In genomic region chr4:7034262-7035081, GRCh38 we compare ENCODE assay signal across 10 cellular contexts. TPM values are rescaled to one million over a fixed set of nuclear protein-coding genes. Genes with fewer than 3 reads are reported as not detected.
DNase-seq lines count a peak whose midpoint lies in the region; ATAC-seq and TF ChIP-seq lines count a peak whose summit lies in the region.
"Had no signal": no experiment of that assay in that cellular context is flagged by ENCODE, and none has a peak within 500 bp of the region (broad histone marks: within the 10 kb centered on the region; RNA-seq: fewer than 3 reads in every experiment).

No MANE protein-coding gene starts in this region.

- no peaks in the 10 kb centered on the region for H3K27me3 ChIP-seq in neural progenitor cell

- no peaks in the 10 kb centered on the region for H3K9me3 ChIP-seq in neural progenitor cell (ENCODE audit: low read depth)

- no peak overlapping the region for H3K27ac ChIP-seq in neural progenitor cell

- H3K9me3 Mint-ChIP-seq in dendritic cell treated with granulocyte-macrophage colony-stimulating factor and Interleukin-4, amounts not matched to agents 40 ng/mL and 50 ng/mL, for 4 days, result no peaks in the 10 kb centered on the region
- H3K9me3 Mint-ChIP-seq in neural progenitor cell, result no peaks in the 10 kb centered on the region
- H3K9me3 Mint-ChIP-seq: activated naive CD4-positive, alpha-beta T cell treated with anti-CD3 and anti-CD28 coated beads, Interleukin-2, amount 50 U/mL, for 24 hours had no signal

- H3K36me3 ChIP-seq in neural progenitor cell, result no peaks in the 10 kb centered on the region

- peak overlapping the region; percentile 44 for H3K27ac Mint-ChIP-seq in dendritic cell treated with granulocyte-macrophage colony-stimulating factor and Interleukin-4, amounts not matched to agents 40 ng/mL and 50 ng/mL, for 4 days
- H3K27ac Mint-ChIP-seq in neural progenitor cell, result no peak overlapping the region

- H2AFZ ChIP-seq in neural progenitor cell (replicated peaks), result no peak overlapping the region

- H3K4me3 ChIP-seq in neural progenitor cell, result no peak overlapping the region

- no peaks in the 10 kb centered on the region for H3K4me1 ChIP-seq in neural progenitor cell

- peaks cover 5% of the 10 kb centered on the region for H3K4me1 Mint-ChIP-seq in dendritic cell treated with granulocyte-macrophage colony-stimulating factor and Interleukin-4, amounts not matched to agents 40 ng/mL and 50 ng/mL, for 4 days (ENCODE audit: low read depth)
- H3K4me1 Mint-ChIP-seq in neural progenitor cell, result peaks cover 8% of the 10 kb centered on the region

- no peak overlapping the region for H3K9ac ChIP-seq in neural progenitor cell

- H3K79me2 ChIP-seq in neural progenitor cell (ENCODE audit: low read depth), result no peaks in the 10 kb centered on the region

- intact Hi-C loops in dendritic cell treated with granulocyte-macrophage colony-stimulating factor and Interleukin-4, amounts not matched to agents 40 ng/mL and 50 ng/mL, for 4 days (cut with micrococcal nuclease), result no loop called here

- no peak for TF ChIP-seq CTCF in neural progenitor cell (IDR thresholded peaks at IDR 0.05)

- H3F3A ChIP-seq in neural progenitor cell (ENCODE audit: low read depth), result no peaks in the 10 kb centered on the region

- H4K20me1 ChIP-seq in neural progenitor cell (ENCODE audit: low read depth), result peaks cover 7% of the 10 kb centered on the region

- DNase-seq in EL (peak; percentile 63), NCI-H1092 (lab: John Stamatoyannopoulos, UW) (peak; percentile 22), neural progenitor cell (ENCODE audit: low spot score) (peak; percentile 19), NCI-H1436 treated with DMSO at 0.1 percent for 48 hours (lab: John Stamatoyannopoulos, UW) (no peak), NCI-H1436 (lab: John Stamatoyannopoulos, UW) (no peak)
- no peak for DNase-seq in activated T-cell treated with anti-CD3 and anti-CD28 coated beads, Interleukin-2, amount 50 U/mL, for 48 hours
- DNase-seq: NCI-H2171 treated with DMSO at 0.1 percent for 48 hours had no signal

- ATAC-seq in HG03571 (IDR thresholded peaks at IDR 0.05; ENCODE audit: unreplicated experiment), result no peak

- H3K4me2 ChIP-seq in neural progenitor cell, result no peak overlapping the region

- peaks cover 48% of the 10 kb centered on the region for H3K36me3 Mint-ChIP-seq in dendritic cell treated with granulocyte-macrophage colony-stimulating factor and Interleukin-4, amounts not matched to agents 40 ng/mL and 50 ng/mL, for 4 days (ENCODE audit: low read depth)
- peaks cover 8% of the 10 kb centered on the region for H3K36me3 Mint-ChIP-seq in neural progenitor cell

- H3K4me3 Mint-ChIP-seq in dendritic cell treated with granulocyte-macrophage colony-stimulating factor and Interleukin-4, amounts not matched to agents 40 ng/mL and 50 ng/mL, for 4 days, result no peak overlapping the region
- H3K4me3 Mint-ChIP-seq in neural progenitor cell, result no peak overlapping the region
- H3K4me3 Mint-ChIP-seq: activated naive CD4-positive, alpha-beta T cell treated with anti-CD3 and anti-CD28 coated beads, Interleukin-2, amount 50 U/mL, for 24 hours had no signal

- no peaks in the 10 kb centered on the region for H3K27me3 Mint-ChIP-seq in dendritic cell treated with granulocyte-macrophage colony-stimulating factor and Interleukin-4, amounts not matched to agents 40 ng/mL and 50 ng/mL, for 4 days
- peaks cover 3% of the 10 kb centered on the region for H3K27me3 Mint-ChIP-seq in neural progenitor cell (ENCODE audit: insufficient read depth, low read depth)
- H3K27me3 Mint-ChIP-seq: activated naive CD4-positive, alpha-beta T cell treated with anti-CD3 and anti-CD28 coated beads, Interleukin-2, amount 50 U/mL, for 24 hours had no signal

RNA-seq across cellular contexts. Expression of gene TADA2B, which starts 8.7 kb away (rescaled TPM):
- total RNA-seq in neural progenitor cell (ENCODE audit: low replicate concordance), result 10.6 and 12.6 TPM in 2 replicates

RNA-seq across cellular contexts. Expression of gene GRPEL1, which starts 33.4 kb away (rescaled TPM):
- 13.7 and 21.0 TPM in 2 replicates for total RNA-seq in neural progenitor cell (ENCODE audit: low replicate concordance)

Comparison
In these comparisons a context has a peak if more than half of its experiments do, and no peak if none do; other contexts are left out.
1. DNase-seq: peak in EL (single experiment), NCI-H1092 (single experiment) and neural progenitor cell (single experiment); none in NCI-H1436 treated with DMSO at 0.1 percent for 48 hours (single experiment), NCI-H1436 (single experiment) and activated T-cell treated with anti-CD3 and anti-CD28 coated beads, Interleukin-2, amount 50 U/mL, for 48 hours (0 of 2).